11 cellular contexts compared by ENCODE assay signal in the genomic region with DNA sequence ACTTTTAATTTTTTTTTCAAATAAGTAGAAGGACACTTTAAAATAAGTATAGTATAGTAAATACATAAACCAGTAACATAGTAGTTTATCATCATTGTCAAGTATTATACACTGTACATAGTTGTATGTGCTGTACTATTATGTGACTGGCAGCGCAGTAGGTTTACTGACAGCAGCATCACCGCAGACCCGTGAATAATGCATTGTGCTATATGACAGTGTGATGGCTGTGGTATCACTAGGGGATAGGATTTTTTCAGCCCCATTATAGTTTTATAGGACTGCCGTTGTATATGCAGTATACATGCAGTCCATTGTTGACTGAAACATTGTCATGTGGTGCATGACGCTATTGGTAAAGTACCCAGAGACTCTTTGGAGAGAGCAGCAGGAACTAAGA.
"Had no signal": no experiment of that assay in that cellular context is flagged by ENCODE, and none has a peak within 500 bp of the region (broad histone marks: within the 10 kb centered on the region; RNA-seq: fewer than 3 reads in every experiment).

No MANE protein-coding gene starts in this region.

- H3K36me3 ChIP-seq: HAP-1 had no signal

- DNase-seq: GM23248, GOT3, H7, H9, HCEC 1CT, HFFc6 had no signal

- H3K4me1 ChIP-seq: HAP-1 had no signal

- H3K4me2 ChIP-seq: GM23338 had no signal

- H3K4me3 ChIP-seq: GM23248, GM23338, HAP-1 had no signal

- FAIRE-seq: H1, H54 had no signal

- ATAC-seq: GM23338, HCT116 had no signal

- H3K9me3 ChIP-seq: HAP-1 had no signal

- H3K27ac ChIP-seq: GM23248 had no signal

- H3K9ac ChIP-seq: GM23248 had no signal

- H2AFZ ChIP-seq: GM23248, GM23338 had no signal
